In genomic region chr4:89906316-89906715, GRCh38 we compare ENCODE assay signal across 21 cellular contexts. TPM values are rescaled to one million over a fixed set of nuclear protein-coding genes. Genes with fewer than 3 reads are reported as not detected.
"Had no signal": no experiment of that assay in that cellular context is flagged by ENCODE, and none has a peak within 500 bp of the region (broad histone marks: within the 10 kb centered on the region; RNA-seq: fewer than 3 reads in every experiment).

No MANE protein-coding gene starts in this region.

- H3K27me3 Mint-ChIP-seq: type B pancreatic cell had no signal

- H3K27me3 ChIP-seq: thyroid gland, uterus had no signal

- H3K4me1 Mint-ChIP-seq: natural killer cell had no signal

- H3K4me3 ChIP-seq: coronary artery, thyroid gland, uterus had no signal

- H3K36me3 Mint-ChIP-seq: mesothelial cell of epicardium, natural killer cell, type B pancreatic cell had no signal

- H3K27ac ChIP-seq: coronary artery, parathyroid adenoma, thyroid gland, uterus had no signal

- H3K9me3 ChIP-seq: thyroid gland, uterus had no signal

- H3K36me3 ChIP-seq: thyroid gland, uterus had no signal

- DNase-seq: effector CD8-positive, alpha-beta T cell; islet precursor cell; mammary epithelial cell; natural killer cell; right cardiac atrium; small intestine; stimulated activated CD4-positive, alpha-beta T cell treated with anti-CD3 and anti-CD28 coated beads, Interleukin-2, amount 100 ng/mL, for 48 hours; stimulated activated naive CD4-positive, alpha-beta T cell treated with Interleukin-2 at 50 U/mL for 16 hours; thyroid gland; uterus had no signal

- H3K9me3 Mint-ChIP-seq: natural killer cell, type B pancreatic cell had no signal

- H3K4me3 Mint-ChIP-seq: mesothelial cell of epicardium, natural killer cell, type B pancreatic cell had no signal

- H3K4me1 ChIP-seq: parathyroid adenoma, thyroid gland, uterus had no signal

- ATAC-seq: esophagus mucosa, left lobe of liver, natural killer cell, right cardiac atrium had no signal

- H2AFZ ChIP-seq: parathyroid adenoma had no signal

- H3K27ac Mint-ChIP-seq: mesothelial cell of epicardium, natural killer cell, type B pancreatic cell had no signal

- H3K79me2 ChIP-seq: parathyroid adenoma had no signal

- H3K9ac ChIP-seq: parathyroid adenoma had no signal

- FAIRE-seq: endometrium, frontal cortex, small intestine had no signal

RNA-seq across cellular contexts. Expression of gene MMRN1, which starts 11.7 kb away (rescaled TPM):
- total RNA-seq: chondrocyte, mesothelial cell of epicardium, myocyte had no signal
- polyA plus RNA-seq: fibroblast of lung, mammary epithelial cell had no signal
